10 cellular contexts compared by ENCODE assay signal in genomic region chr1:9715536-9716226, GRCh38.
A peak's percentile ranks its signal among the peaks of the same experiment; 100 is the strongest.
DNase-seq lines count a peak whose midpoint lies in the region; ATAC-seq and TF ChIP-seq lines count a peak whose summit lies in the region.
"Had no signal": no experiment of that assay in that cellular context is flagged by ENCODE, and none has a peak within 500 bp of the region (broad histone marks: within the 10 kb centered on the region; RNA-seq: fewer than 3 reads in every experiment).

No MANE protein-coding gene starts in this region.

- ATAC-seq in CD4-positive, alpha-beta T cell (ENCODE audit: poor library complexity): peak; percentile 21
- ATAC-seq in mucosa of descending colon: peak; percentile 26
- no peak for ATAC-seq in GM18861 (IDR thresholded peaks at IDR 0.05; ENCODE audit: unreplicated experiment)
- ATAC-seq in omental fat pad (ENCODE audit: low FRiP score): no peak

- 94 to 95% methylated on average over 18 to 39 of the region's 40 CpGs for WGBS in testis, 2 donors

- H3K27ac Mint-ChIP-seq in CD4-positive, alpha-beta T cell: peak overlapping the region; percentile 96

- H3K4me3 ChIP-seq in mucosa of descending colon: no peak overlapping the region
- no peak overlapping the region for H3K4me3 ChIP-seq in colonic mucosa
- H3K4me3 ChIP-seq in testis: no peak overlapping the region
- H3K4me3 ChIP-seq: thoracic aorta had no signal

- DNase-seq in CD4-positive, alpha-beta T cell: peak in 9 of 10 experiments; percentile 48 to 66 (median 61)
- DNase-seq in T-helper 22 cell (ENCODE audit: low read depth) (peak; percentile 54), mucosa of descending colon (peak in 1 of 3 donors; percentile 73), colonic mucosa (no peak), testis (no peak), omental fat pad (ENCODE audit: low spot score) (no peak)
- peak; percentile 62 for DNase-seq in activated effector memory CD4-positive, alpha-beta T cell treated with Interleukin-2 at 50 U/mL for 16 hours
- DNase-seq: dermis blood vessel endothelial cell had no signal

- H3K9me3 ChIP-seq in CD4-positive, alpha-beta T cell (ENCODE audit: control insufficient read depth, low read length): no peaks in the 10 kb centered on the region
- H3K9me3 ChIP-seq in mucosa of descending colon: no peaks in the 10 kb centered on the region
- no peaks in the 10 kb centered on the region for H3K9me3 ChIP-seq in colonic mucosa
- no peaks in the 10 kb centered on the region for H3K9me3 ChIP-seq in testis
- H3K9me3 ChIP-seq: thoracic aorta had no signal

- intact Hi-C loops in CD4-positive, alpha-beta T cell (cut with DNase I, micrococcal nuclease): loop anchor here (2.0 to 5.0 kb wide), 4 partner anchors 27 to 89 kb away; partner anchors contain the start of gene PIK3CD (in 1 of the 2)
- intact Hi-C loops in mucosa of descending colon (cut with DNase I, micrococcal nuclease): no loop called here
- intact Hi-C loops in colonic mucosa (cut with DNase I): no loop called here
- intact Hi-C loops in testis (cut with DNase I; ENCODE audit: low total_unique reads): no loop called here

- CTCF ChIA-PET in CD4-positive, alpha-beta T cell (lab: Charles Lee): interaction anchor here (1.2 to 4.1 kb wide), 5 partner anchors 10 to 100 kb away, joined by 3 to 51 read pairs (median 5); partner anchors contain the start of gene PIK3CD

- peak overlapping the region; percentile 89 for H3K27ac ChIP-seq in CD4-positive, alpha-beta T cell (ENCODE audit: low read depth, low read length)
- no peak overlapping the region for H3K27ac ChIP-seq in colonic mucosa
- no peak overlapping the region for H3K27ac ChIP-seq in testis
- H3K27ac ChIP-seq: thoracic aorta had no signal

- peak overlapping the region; percentile 88 for H3K4me3 Mint-ChIP-seq in CD4-positive, alpha-beta T cell

- H3K36me3 ChIP-seq in mucosa of descending colon (ENCODE audit: low read depth) (no peaks in the 10 kb centered on the region), colonic mucosa (no peaks in the 10 kb centered on the region), testis (ENCODE audit: low read depth, missing control alignments) (no peaks in the 10 kb centered on the region)

- no peak for TF ChIP-seq POLR2A in testis (IDR thresholded peaks at IDR 0.05)

- no peak overlapping the region for H3K9ac ChIP-seq in colonic mucosa (ENCODE audit: low read depth in 2 of 2, low read length in 2 of 2)

- no peak for TF ChIP-seq CTCF in CD4-positive, alpha-beta T cell (IDR thresholded peaks at IDR 0.05)
- TF ChIP-seq CTCF in mucosa of descending colon (IDR thresholded peaks at IDR 0.05) (no peak), colonic mucosa (IDR thresholded peaks at IDR 0.05) (no peak), testis (IDR thresholded peaks at IDR 0.05) (no peak), omental fat pad (IDR thresholded peaks at IDR 0.05) (no peak)

- no peaks in the 10 kb centered on the region for H3K4me1 ChIP-seq in mucosa of descending colon (ENCODE audit: low read depth)
- H3K4me1 ChIP-seq in colonic mucosa: no peaks in the 10 kb centered on the region
- H3K4me1 ChIP-seq in testis: peaks cover 3% of the 10 kb centered on the region

- H3K9me3 Mint-ChIP-seq in CD4-positive, alpha-beta T cell: no peaks in the 10 kb centered on the region

- POLR2A ChIA-PET in CD4-positive, alpha-beta T cell (lab: Charles Lee): interaction anchor here (0.6 to 11.0 kb wide), 10 partner anchors 12 to 87 kb away, joined by 3 to 228 read pairs (median 16); partner anchors contain the start of gene PIK3CD

- no peaks in the 10 kb centered on the region for H3K27me3 Mint-ChIP-seq in CD4-positive, alpha-beta T cell

- peaks cover 52% of the 10 kb centered on the region for H3K4me1 Mint-ChIP-seq in CD4-positive, alpha-beta T cell (ENCODE audit: low read depth)

- H3K27me3 ChIP-seq in CD4-positive, alpha-beta T cell (ENCODE audit: control insufficient read depth, insufficient read depth, low read length): no peaks in the 10 kb centered on the region
- H3K27me3 ChIP-seq in colonic mucosa (no peaks in the 10 kb centered on the region), testis (no peaks in the 10 kb centered on the region)

- peaks cover 79% of the 10 kb centered on the region for H3K36me3 Mint-ChIP-seq in CD4-positive, alpha-beta T cell (ENCODE audit: low read depth)

Comparison
In these comparisons a context has a peak if more than half of its experiments do, and no peak if none do; other contexts are left out.
1. ATAC-seq: peak in CD4-positive, alpha-beta T cell (single experiment) and mucosa of descending colon (single experiment); none in GM18861 (single experiment) and omental fat pad (single experiment).
2. DNase-seq: peak in CD4-positive, alpha-beta T cell (9 of 10), T-helper 22 cell (single experiment) and activated effector memory CD4-positive, alpha-beta T cell treated with Interleukin-2 at 50 U/mL for 16 hours (single experiment); none in colonic mucosa (single experiment), testis (single experiment) and omental fat pad (single experiment).
3. intact Hi-C loops: an anchor here in CD4-positive, alpha-beta T cell (2.0 to 5.0 kb wide); none called in mucosa of descending colon, colonic mucosa and testis.